9 cellular contexts compared by ENCODE assay signal in the genomic region with DNA sequence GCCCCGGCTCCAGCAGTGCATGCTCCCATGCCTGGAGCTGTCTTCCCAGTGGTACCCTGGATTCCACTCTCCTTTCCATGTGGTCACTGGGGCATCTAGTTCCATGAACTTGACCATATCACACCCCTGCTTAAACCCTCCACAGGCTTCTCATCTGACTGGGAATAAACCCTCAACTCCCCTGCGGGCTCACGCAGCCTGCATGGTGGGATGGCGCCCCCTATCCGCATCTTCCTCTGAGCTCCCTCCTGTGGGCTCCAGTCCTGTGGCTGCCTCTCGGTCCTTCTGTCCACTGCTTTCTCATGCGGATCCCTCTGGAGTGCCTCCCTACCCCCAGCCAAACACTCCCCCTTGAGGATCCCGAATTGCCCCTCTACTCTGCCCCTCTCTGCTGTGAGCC. TPM values are rescaled to one million over a fixed set of nuclear protein-coding genes. Genes with fewer than 3 reads are reported as not detected.
DNase-seq lines count a peak whose midpoint lies in the region; ATAC-seq and TF ChIP-seq lines count a peak whose summit lies in the region.
"Had no signal": no experiment of that assay in that cellular context is flagged by ENCODE, and none has a peak within 500 bp of the region (broad histone marks: within the 10 kb centered on the region; RNA-seq: fewer than 3 reads in every experiment).

No MANE protein-coding gene starts in this region.

- no peak overlapping the region for H3K9ac ChIP-seq in DND-41 (ENCODE audit: low read depth, low read length)

- POLR2A ChIA-PET in activated CD8-positive, alpha-beta T cell treated with anti-CD3 and anti-CD28 coated beads for 36 hours (lab: Charles Lee): no interaction called here

- H3K9me3 ChIP-seq in DND-41 (ENCODE audit: insufficient read depth, low read length, severe bottlenecking): no peaks in the 10 kb centered on the region

- H2AFZ ChIP-seq in DND-41 (ENCODE audit: low read depth, low read length): no peak overlapping the region

- intact Hi-C loops in activated CD8-positive, alpha-beta T cell treated with anti-CD3 and anti-CD28 coated beads for 36 hours (cut with micrococcal nuclease): no loop called here

- no peaks in the 10 kb centered on the region for H3K36me3 ChIP-seq in DND-41 (ENCODE audit: insufficient read depth, low read length)
- no peaks in the 10 kb centered on the region for H3K36me3 ChIP-seq in kidney epithelial cell (ENCODE audit: control insufficient read depth, insufficient read depth, low read length)

- H4K20me1 ChIP-seq in DND-41 (ENCODE audit: insufficient read depth, low read length): peaks cover 18% of the 10 kb centered on the region; the same call in 1 of the 2 replicates

- ATAC-seq in DND-41 (ENCODE audit: insufficient read depth, low read depth) (no peak), GM18873 (IDR thresholded peaks at IDR 0.05; ENCODE audit: low FRiP score, unreplicated experiment) (no peak), HG03045 (IDR thresholded peaks at IDR 0.05; ENCODE audit: unreplicated experiment) (no peak)
- no peak for ATAC-seq in activated CD8-positive, alpha-beta T cell treated with anti-CD3 and anti-CD28 coated beads for 36 hours

- H3K36me3 Mint-ChIP-seq in activated CD8-positive, alpha-beta T cell treated with anti-CD3 and anti-CD28 coated beads for 36 hours (ENCODE audit: low read depth): no peaks in the 10 kb centered on the region

- DNase-seq in DND-41 (peak; percentile 35), HT1080 (ENCODE audit: low read depth) (peak; percentile 14), kidney epithelial cell (ENCODE audit: low read depth) (no peak), SHP77 treated with DMSO at 0.1 percent for 48 hours (lab: John Stamatoyannopoulos, UW) (no peak), amniotic stem cell (lab: John Stamatoyannopoulos, UW) (no peak)
- peak; percentile 64 for DNase-seq in activated CD8-positive, alpha-beta T cell treated with anti-CD3 and anti-CD28 coated beads for 36 hours
- DNase-seq: NCI-H226 had no signal

- H3K4me1 Mint-ChIP-seq in activated CD8-positive, alpha-beta T cell treated with anti-CD3 and anti-CD28 coated beads for 36 hours (ENCODE audit: low read depth): peaks cover 10% of the 10 kb centered on the region

- H3K4me1 ChIP-seq in DND-41 (ENCODE audit: insufficient read depth, low read length): no peaks in the 10 kb centered on the region

- CTCF ChIA-PET in activated CD8-positive, alpha-beta T cell treated with anti-CD3 and anti-CD28 coated beads for 36 hours (lab: Charles Lee): interaction anchor here (1.0 to 7.2 kb wide), 5 partner anchors 28 to 157 kb away, joined by 3 to 109 read pairs (median 4); a partner anchor contains a TSS

- H3K4me3 ChIP-seq in DND-41 (ENCODE audit: low read depth in 1 of 2, low read length in 2 of 2) (no peak overlapping the region), kidney epithelial cell (ENCODE audit: low read depth, low read length) (no peak overlapping the region)

- H3K9me3 Mint-ChIP-seq in activated CD8-positive, alpha-beta T cell treated with anti-CD3 and anti-CD28 coated beads for 36 hours: no peaks in the 10 kb centered on the region

- H3K27ac Mint-ChIP-seq in activated CD8-positive, alpha-beta T cell treated with anti-CD3 and anti-CD28 coated beads for 36 hours: no peak overlapping the region

- TF ChIP-seq CTCF in DND-41 (IDR thresholded peaks at IDR 0.05; ENCODE audit: borderline replicate concordance, extremely low read depth, low read length, poor library complexity, severe bottlenecking) (peak; percentile 47), kidney epithelial cell (IDR thresholded peaks at IDR 0.05; ENCODE audit: insufficient read depth, low read length, poor library complexity, severe bottlenecking) (peak; percentile 62)
- TF ChIP-seq CTCF in activated CD8-positive, alpha-beta T cell treated with anti-CD3 and anti-CD28 coated beads for 36 hours (IDR thresholded peaks at IDR 0.05): peak; percentile 33

- H3K27ac ChIP-seq in DND-41 (ENCODE audit: low read length): no peak overlapping the region

- H3K27me3 ChIP-seq in DND-41 (ENCODE audit: insufficient read depth, low read length, poor library complexity) (peaks cover 3% of the 10 kb centered on the region), kidney epithelial cell (ENCODE audit: control insufficient read depth, insufficient read depth, low read length) (peaks cover 22% of the 10 kb centered on the region)

- H3K4me3 Mint-ChIP-seq in activated CD8-positive, alpha-beta T cell treated with anti-CD3 and anti-CD28 coated beads for 36 hours: no peak overlapping the region

- no peak overlapping the region for H3K4me2 ChIP-seq in DND-41 (ENCODE audit: insufficient read depth, low read length)

- H3K79me2 ChIP-seq in DND-41 (ENCODE audit: insufficient read depth, low read length): no peaks in the 10 kb centered on the region

- H3K27me3 Mint-ChIP-seq in activated CD8-positive, alpha-beta T cell treated with anti-CD3 and anti-CD28 coated beads for 36 hours: no peaks in the 10 kb centered on the region

RNA-seq across cellular contexts. Expression of a gene that starts 41.4 kb away (rescaled TPM):
- 102 and 113 TPM in 2 replicates for total RNA-seq in HT1080 (2014; rRNA removed; shearing (Covaris generic))
- polyA plus RNA-seq in HT1080 (2015; cell fraction: cytosol; rRNA removed): 85.4 and 90.9 TPM in 2 replicates
- polyA plus RNA-seq in HT1080 (2015; cell fraction: nucleus; rRNA removed): 78.7 and 86.7 TPM in 2 replicates
- total RNA-seq in activated CD8-positive, alpha-beta T cell treated with anti-CD3 and anti-CD28 coated beads for 36 hours: 10 to 100 TPM; 83.5 to 86.0 TPM
- 46.2 and 55.1 TPM in 2 replicates for total RNA-seq in kidney epithelial cell

Comparison
In these comparisons a context has a peak if more than half of its experiments do, and no peak if none do; other contexts are left out.
1. DNase-seq: peak in DND-41 (single experiment), HT1080 (single experiment) and activated CD8-positive, alpha-beta T cell treated with anti-CD3 and anti-CD28 coated beads for 36 hours (single experiment); none in kidney epithelial cell (single experiment), SHP77 treated with DMSO at 0.1 percent for 48 hours (single experiment) and amniotic stem cell (single experiment).
2. Peak in every context shown above with its lines, with median percentiles within 50 percentile points of each other: CTCF ChIP-seq.